1 cellular context compared by ENCODE assay signal in the genomic region with DNA sequence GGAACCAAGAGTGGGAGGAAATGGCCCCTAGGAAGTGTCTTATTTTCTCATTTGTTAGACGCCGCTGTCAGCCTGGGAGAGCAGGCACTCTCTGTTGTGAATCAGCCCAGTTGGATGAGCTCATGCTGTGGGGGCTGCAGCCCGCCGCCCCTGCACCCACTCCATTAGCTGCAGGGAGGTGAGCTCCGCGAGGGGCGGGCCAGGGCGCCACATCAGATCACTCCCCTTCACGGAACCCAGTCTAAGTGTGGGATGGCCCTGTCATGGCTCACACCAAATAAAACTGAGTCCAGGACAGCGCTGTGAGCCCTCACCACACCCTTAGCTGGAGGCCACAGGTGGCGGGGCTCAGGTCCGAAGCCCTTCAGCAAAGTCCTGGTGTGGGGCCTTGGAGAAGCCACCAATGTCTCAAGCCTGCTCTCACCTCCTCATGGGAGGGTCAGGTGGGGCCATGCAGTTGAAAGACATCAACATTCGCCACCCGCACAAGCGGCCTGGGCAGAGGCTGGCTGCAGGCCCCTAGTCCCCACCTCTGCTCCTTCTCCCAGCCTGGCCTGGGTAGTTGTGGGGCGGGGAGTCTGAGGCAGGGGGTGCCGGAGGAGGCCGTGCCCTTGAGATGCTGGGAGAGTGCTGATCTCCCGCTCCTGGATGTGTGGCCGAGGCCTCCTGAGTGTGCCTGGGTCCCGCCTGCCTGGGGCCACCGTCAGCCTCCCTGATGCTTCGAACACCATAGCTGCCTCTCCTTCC.
TF ChIP-seq lines count a peak whose summit lies in the region.

No MANE protein-coding gene starts in this region.

TF ChIP-seq in HepG2, 621 proteins besides CTCF, POLR2A, EP300 and RAD21 (continued from another document):
- TF ChIP-seq, protein P1, sequence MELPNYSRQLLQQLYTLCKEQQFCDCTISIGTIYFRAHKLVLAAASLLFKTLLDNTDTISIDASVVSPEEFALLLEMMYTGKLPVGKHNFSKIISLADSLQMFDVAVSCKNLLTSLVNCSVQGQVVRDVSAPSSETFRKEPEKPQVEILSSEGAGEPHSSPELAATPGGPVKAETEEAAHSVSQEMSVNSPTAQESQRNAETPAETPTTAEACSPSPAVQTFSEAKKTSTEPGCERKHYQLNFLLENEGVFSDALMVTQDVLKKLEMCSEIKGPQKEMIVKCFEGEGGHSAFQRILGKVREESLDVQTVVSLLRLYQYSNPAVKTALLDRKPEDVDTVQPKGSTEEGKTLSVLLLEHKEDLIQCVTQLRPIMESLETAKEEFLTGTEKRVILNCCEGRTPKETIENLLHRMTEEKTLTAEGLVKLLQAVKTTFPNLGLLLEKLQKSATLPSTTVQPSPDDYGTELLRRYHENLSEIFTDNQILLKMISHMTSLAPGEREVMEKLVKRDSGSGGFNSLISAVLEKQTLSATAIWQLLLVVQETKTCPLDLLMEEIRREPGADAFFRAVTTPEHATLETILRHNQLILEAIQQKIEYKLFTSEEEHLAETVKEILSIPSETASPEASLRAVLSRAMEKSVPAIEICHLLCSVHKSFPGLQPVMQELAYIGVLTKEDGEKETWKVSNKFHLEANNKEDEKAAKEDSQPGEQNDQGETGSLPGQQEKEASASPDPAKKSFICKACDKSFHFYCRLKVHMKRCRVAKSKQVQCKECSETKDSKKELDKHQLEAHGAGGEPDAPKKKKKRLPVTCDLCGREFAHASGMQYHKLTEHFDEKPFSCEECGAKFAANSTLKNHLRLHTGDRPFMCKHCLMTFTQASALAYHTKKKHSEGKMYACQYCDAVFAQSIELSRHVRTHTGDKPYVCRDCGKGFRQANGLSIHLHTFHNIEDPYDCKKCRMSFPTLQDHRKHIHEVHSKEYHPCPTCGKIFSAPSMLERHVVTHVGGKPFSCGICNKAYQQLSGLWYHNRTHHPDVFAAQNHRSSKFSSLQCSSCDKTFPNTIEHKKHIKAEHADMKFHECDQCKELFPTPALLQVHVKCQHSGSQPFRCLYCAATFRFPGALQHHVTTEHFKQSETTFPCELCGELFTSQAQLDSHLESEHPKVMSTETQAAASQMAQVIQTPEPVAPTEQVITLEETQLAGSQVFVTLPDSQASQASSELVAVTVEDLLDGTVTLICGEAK (IDR thresholded peaks at IDR 0.05), result no peak
- TF ChIP-seq, protein P1 (CRISPR knock-in tag; IDR thresholded peaks at IDR 0.05), result 0 out of 2 replicates have a peak, but pooled peaks have one; percentile 9
- TF ChIP-seq ZNF790 (CRISPR knock-in tag; IDR thresholded peaks at IDR 0.05; ENCODE audit: borderline replicate concordance) (no peak), ZNF20 (CRISPR knock-in tag; IDR thresholded peaks at IDR 0.05) (no peak), ZNF776 (CRISPR knock-in tag; IDR thresholded peaks at IDR 0.05) (no peak), ZNF713 (CRISPR knock-in tag; IDR thresholded peaks at IDR 0.05) (no peak), SAFB2 (CRISPR knock-in tag; IDR thresholded peaks at IDR 0.05; ENCODE audit: borderline replicate concordance, low read depth) (no peak)
